Comparison of ENCODE assay signal across 9 cellular contexts in the genomic region with DNA sequence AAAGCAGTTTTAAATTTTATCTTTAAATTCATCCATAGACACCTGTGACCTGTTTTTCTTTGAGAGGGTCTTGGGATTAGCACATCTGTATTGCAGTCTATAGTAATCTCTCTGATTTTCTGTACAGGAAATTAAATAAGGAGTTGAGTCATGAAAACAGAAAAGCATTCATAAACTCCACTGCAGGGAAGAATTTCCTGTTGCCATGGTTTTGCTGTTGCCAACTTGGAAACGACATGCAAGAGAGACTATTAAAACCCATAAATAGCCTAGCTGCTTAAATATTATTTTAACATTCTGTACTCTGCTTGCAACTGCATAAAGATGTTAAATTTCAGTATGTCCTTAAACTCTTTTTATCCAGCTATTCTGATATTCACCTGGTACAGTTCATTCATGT.
A peak's percentile ranks its signal among the peaks of the same experiment; 100 is the strongest.
DNase-seq lines count a peak whose midpoint lies in the region; ATAC-seq and TF ChIP-seq lines count a peak whose summit lies in the region.
"Had no signal": no experiment of that assay in that cellular context is flagged by ENCODE, and none has a peak within 500 bp of the region (broad histone marks: within the 10 kb centered on the region; RNA-seq: fewer than 3 reads in every experiment).

No MANE protein-coding gene starts in this region.

- peaks cover 8% of the 10 kb centered on the region for H3K9me3 ChIP-seq in hepatocyte (ENCODE audit: low read depth)

- peak overlapping the region; percentile 18 for H3K27ac ChIP-seq in hepatocyte

- H2AFZ ChIP-seq in hepatocyte: no peak overlapping the region

- DNase-seq in HT1080 (ENCODE audit: low read depth) (peak; percentile 80), brain pericyte (ENCODE audit: low read depth, low spot score) (peak; percentile 48), hepatocyte (ENCODE audit: low spot score) (peak; percentile 50)
- no peak for DNase-seq in stimulated activated naive B cell treated with anti-CD40 and anti-IgM and Interleukin-4, amounts not matched to agents 10 μg/mL and 1 μg/mL and 100 μg/mL, for 72 hours
- DNase-seq in activated CD8-positive, alpha-beta memory T cell treated with anti-CD3 and anti-CD28 coated beads, Interleukin-2, amount 50 U/mL, for 4 hours: no peak

- no peaks in the 10 kb centered on the region for H4K20me1 ChIP-seq in hepatocyte (ENCODE audit: insufficient read depth, poor library complexity, severe bottlenecking)

- H3K4me1 Mint-ChIP-seq in stimulated activated naive B cell treated with anti-CD40 and anti-IgM and Interleukin-4, amounts not matched to agents 10 μg/mL and 1 μg/mL and 100 μg/mL, for 72 hours: peaks cover 0 to 9% of the 10 kb centered on the region in 2 donors

- peaks cover 2% of the 10 kb centered on the region for H3K79me2 ChIP-seq in hepatocyte

- peak overlapping the region; percentile 10 for H3K27ac Mint-ChIP-seq in stimulated activated naive B cell treated with anti-CD40 and anti-IgM and Interleukin-4, amounts not matched to agents 10 μg/mL and 1 μg/mL and 100 μg/mL, for 72 hours
- H3K27ac Mint-ChIP-seq: activated naive CD8-positive, alpha-beta T cell had no signal

- H3K9me2 ChIP-seq in hepatocyte (replicated peaks; ENCODE audit: insufficient read depth): no peaks in the 10 kb centered on the region

- H3K4me3 ChIP-seq in hepatocyte: no peak overlapping the region

- peaks cover 25% of the 10 kb centered on the region for H3K4me1 ChIP-seq in hepatocyte (ENCODE audit: insufficient read depth)

- no peaks in the 10 kb centered on the region for H3K27me3 Mint-ChIP-seq in stimulated activated naive B cell treated with anti-CD40 and anti-IgM and Interleukin-4, amounts not matched to agents 10 μg/mL and 1 μg/mL and 100 μg/mL, for 72 hours
- H3K27me3 Mint-ChIP-seq: activated naive CD8-positive, alpha-beta T cell had no signal

- H3K27me3 ChIP-seq in hepatocyte: no peaks in the 10 kb centered on the region

- ATAC-seq in stimulated activated naive B cell treated with anti-CD40 and anti-IgM and Interleukin-4, amounts not matched to agents 10 μg/mL and 1 μg/mL and 100 μg/mL, for 72 hours (replicated peaks): no peak
- ATAC-seq in GM19324 (IDR thresholded peaks at IDR 0.05; ENCODE audit: low FRiP score, unreplicated experiment) (no peak), GM18870 (IDR thresholded peaks at IDR 0.05; ENCODE audit: unreplicated experiment) (no peak)
- ATAC-seq: activated CD4-positive, CD25-positive, alpha-beta regulatory T cell treated with anti-CD3 and anti-CD28 coated beads, Interleukin-2, amount 50 U/mL, for 24 hours had no signal

- no peak overlapping the region for H3K4me3 Mint-ChIP-seq in stimulated activated naive B cell treated with anti-CD40 and anti-IgM and Interleukin-4, amounts not matched to agents 10 μg/mL and 1 μg/mL and 100 μg/mL, for 72 hours
- H3K4me3 Mint-ChIP-seq: activated naive CD8-positive, alpha-beta T cell had no signal

- H3K36me3 Mint-ChIP-seq in stimulated activated naive B cell treated with anti-CD40 and anti-IgM and Interleukin-4, amounts not matched to agents 10 μg/mL and 1 μg/mL and 100 μg/mL, for 72 hours: peaks cover 63 to 80% of the 10 kb centered on the region in 2 donors

- no peaks in the 10 kb centered on the region for H3K36me3 ChIP-seq in hepatocyte (replicated peaks; ENCODE audit: insufficient read depth, low read depth)

- peaks cover 8 to 14% of the 10 kb centered on the region in 2 donors for H3K9me3 Mint-ChIP-seq in stimulated activated naive B cell treated with anti-CD40 and anti-IgM and Interleukin-4, amounts not matched to agents 10 μg/mL and 1 μg/mL and 100 μg/mL, for 72 hours

- 45% methylated on average over 1 of the region's 1 CpG for WGBS in hepatocyte (ENCODE audit: low lambda C conversion rate, missing lambda C conversion rate)

- H3K4me2 ChIP-seq in hepatocyte: no peak overlapping the region

- no peak for TF ChIP-seq CTCF in hepatocyte (IDR thresholded peaks at IDR 0.05; ENCODE audit: poor library complexity)

Comparison
In these comparisons a context has a peak if more than half of its experiments do, and no peak if none do; other contexts are left out.
1. DNase-seq: peak in HT1080 (single experiment), brain pericyte (single experiment) and hepatocyte (single experiment); none in stimulated activated naive B cell treated with anti-CD40 and anti-IgM and Interleukin-4, amounts not matched to agents 10 μg/mL and 1 μg/mL and 100 μg/mL, for 72 hours (single experiment) and activated CD8-positive, alpha-beta memory T cell treated with anti-CD3 and anti-CD28 coated beads, Interleukin-2, amount 50 U/mL, for 4 hours (single experiment).